Comparison of ENCODE assay signal across 8 cellular contexts in genomic region chr1:155127105-155127671, GRCh38. TPM values are rescaled to one million over a fixed set of nuclear protein-coding genes. Genes with fewer than 3 reads are reported as not detected.
A peak's percentile ranks its signal among the peaks of the same experiment; 100 is the strongest.
DNase-seq lines count a peak whose midpoint lies in the region; ATAC-seq and TF ChIP-seq lines count a peak whose summit lies in the region.

No MANE protein-coding gene starts in this region.

- H3K9me3 Mint-ChIP-seq in activated CD4-positive, alpha-beta memory T cell treated with anti-CD3 and anti-CD28 coated beads, Interleukin-2, amount 10 ng/mL, durations not matched to agents 7 days and 5 days: no peaks in the 10 kb centered on the region

- H3K27ac Mint-ChIP-seq in activated CD4-positive, alpha-beta memory T cell treated with anti-CD3 and anti-CD28 coated beads, Interleukin-2, amount 10 ng/mL, durations not matched to agents 7 days and 5 days: no peak overlapping the region

- peaks cover 67% of the 10 kb centered on the region for H3K27me3 Mint-ChIP-seq in activated CD4-positive, alpha-beta memory T cell treated with anti-CD3 and anti-CD28 coated beads, Interleukin-2, amount 10 ng/mL, durations not matched to agents 7 days and 5 days

- TF ChIP-seq CTCF in BE2C (IDR thresholded peaks at IDR 0.05; ENCODE audit: low read depth, low read length) (no peak), upper lobe of right lung (IDR thresholded peaks at IDR 0.05) (no peak)

- CTCF ChIA-PET in activated CD4-positive, alpha-beta memory T cell treated with anti-CD3 and anti-CD28 coated beads, Interleukin-2, amount 10 ng/mL, durations not matched to agents 7 days and 5 days (lab: Charles Lee): interaction anchor here (1.4 kb wide), 1 partner anchor 46 kb away, joined by 3 read pairs; the partner anchor contains the start of gene KRTCAP2

- H3K27me3 ChIP-seq in BE2C: no peaks in the 10 kb centered on the region
- H3K27me3 ChIP-seq in mucosa of stomach (ENCODE audit: control insufficient read depth, insufficient read depth, low read length): no peaks in the 10 kb centered on the region
- H3K27me3 ChIP-seq in upper lobe of right lung: peaks cover 10% of the 10 kb centered on the region

- H3K9me3 ChIP-seq in BE2C: peaks cover 2% of the 10 kb centered on the region; the same call in 1 of the 2 replicates
- H3K9me3 ChIP-seq in mucosa of stomach (ENCODE audit: control insufficient read depth, low read length): no peaks in the 10 kb centered on the region
- no peaks in the 10 kb centered on the region for H3K9me3 ChIP-seq in upper lobe of right lung

- peak overlapping the region; percentile 96 for H3K9ac ChIP-seq in mucosa of stomach (ENCODE audit: low read length)

- peak overlapping the region; percentile 87 for H3K27ac ChIP-seq in upper lobe of right lung

- ATAC-seq in upper lobe of right lung (peak; percentile 65), GM19463 (IDR thresholded peaks at IDR 0.05; ENCODE audit: unreplicated experiment) (no peak), GM19452 (IDR thresholded peaks at IDR 0.05; ENCODE audit: unreplicated experiment) (no peak)

- H3K36me3 ChIP-seq in BE2C (no peaks in the 10 kb centered on the region), mucosa of stomach (ENCODE audit: control insufficient read depth, insufficient read depth, low read length) (peaks cover 4% of the 10 kb centered on the region), upper lobe of right lung (peaks cover 9% of the 10 kb centered on the region)

- peaks cover 2% of the 10 kb centered on the region for H3K36me3 Mint-ChIP-seq in activated CD4-positive, alpha-beta memory T cell treated with anti-CD3 and anti-CD28 coated beads, Interleukin-2, amount 10 ng/mL, durations not matched to agents 7 days and 5 days (ENCODE audit: low read depth)

- peak overlapping the region; percentile 66 for H3K4me3 Mint-ChIP-seq in activated CD4-positive, alpha-beta memory T cell treated with anti-CD3 and anti-CD28 coated beads, Interleukin-2, amount 10 ng/mL, durations not matched to agents 7 days and 5 days

- intact Hi-C loops in upper lobe of right lung (cut with DNase I): loop anchor here (5.0 kb wide), 1 partner anchor 35 kb away; no protein-coding TSS in a partner anchor

- DNase-seq in BE2C (no peak), HT1080 (ENCODE audit: low read depth) (peak; percentile 11), fibroblast of gingiva (ENCODE audit: low read depth) (peak; percentile 71), upper lobe of right lung (peak; percentile 91)
- no peak for DNase-seq in activated CD4-positive, alpha-beta memory T cell treated with anti-CD3 and anti-CD28 coated beads, Interleukin-2, amount 10 ng/mL, durations not matched to agents 7 days and 5 days

- peaks cover 32% of the 10 kb centered on the region for H3K4me1 ChIP-seq in BE2C
- H3K4me1 ChIP-seq in mucosa of stomach (ENCODE audit: control insufficient read depth, insufficient read depth, low read length): peaks cover 61% of the 10 kb centered on the region
- H3K4me1 ChIP-seq in upper lobe of right lung: peaks cover 33% of the 10 kb centered on the region

- peak overlapping the region; percentile 70 for H3K4me3 ChIP-seq in BE2C (ENCODE audit: low read depth, low read length)
- H3K4me3 ChIP-seq in mucosa of stomach (ENCODE audit: low read length): peak overlapping the region; percentile 34
- H3K4me3 ChIP-seq in upper lobe of right lung: peak overlapping the region; percentile 64

- POLR2A ChIA-PET in activated CD4-positive, alpha-beta memory T cell treated with anti-CD3 and anti-CD28 coated beads, Interleukin-2, amount 10 ng/mL, durations not matched to agents 7 days and 5 days (lab: Charles Lee): no interaction called here

- H3K4me1 Mint-ChIP-seq in activated CD4-positive, alpha-beta memory T cell treated with anti-CD3 and anti-CD28 coated beads, Interleukin-2, amount 10 ng/mL, durations not matched to agents 7 days and 5 days: peaks cover 31% of the 10 kb centered on the region

RNA-seq across cellular contexts. Expression of gene EFNA1, which starts 0.5 kb away (rescaled TPM):
- 6.7 TPM for polyA plus RNA-seq in BE2C (2012; ENCODE audit: insufficient read depth, insufficient read length, low read depth)
- total RNA-seq in HT1080 (2014; rRNA removed; shearing (Covaris generic)): 1.4 and 3.6 TPM in 2 replicates
- polyA plus RNA-seq in HT1080 (2015; cell fraction: cytosol; rRNA removed): 2.4 and 3.0 TPM in 2 replicates
- 1.3 and 3.6 TPM in 2 replicates for polyA plus RNA-seq in HT1080 (2015; cell fraction: nucleus; rRNA removed)
- total RNA-seq in activated CD4-positive, alpha-beta memory T cell treated with anti-CD3 and anti-CD28 coated beads, Interleukin-2, amount 10 ng/mL, durations not matched to agents 7 days and 5 days: not detected
- 178 TPM for total RNA-seq in upper lobe of right lung

RNA-seq across cellular contexts. Expression of gene SLC50A1, which starts 8.5 kb away (rescaled TPM):
- polyA plus RNA-seq in BE2C (2012; ENCODE audit: insufficient read depth, insufficient read length, low read depth): 37.1 TPM
- 36.9 and 42.2 TPM in 2 replicates for total RNA-seq in HT1080 (2014; rRNA removed; shearing (Covaris generic))
- polyA plus RNA-seq in HT1080 (2015; cell fraction: cytosol; rRNA removed): 43.9 and 49.9 TPM in 2 replicates
- polyA plus RNA-seq in HT1080 (2015; cell fraction: nucleus; rRNA removed): 28.6 and 36.9 TPM in 2 replicates
- 10 to 100 TPM; 50.4 to 52.6 TPM for total RNA-seq in activated CD4-positive, alpha-beta memory T cell treated with anti-CD3 and anti-CD28 coated beads, Interleukin-2, amount 10 ng/mL, durations not matched to agents 7 days and 5 days
- 44.7 TPM for total RNA-seq in upper lobe of right lung

RNA-seq across cellular contexts. Expression of gene DPM3, which starts 13.1 kb away (rescaled TPM):
- polyA plus RNA-seq in BE2C (2012; ENCODE audit: insufficient read depth, insufficient read length, low read depth): 221 TPM
- total RNA-seq in HT1080 (2014; rRNA removed; shearing (Covaris generic)): 36.0 and 42.9 TPM in 2 replicates
- polyA plus RNA-seq in HT1080 (2015; cell fraction: cytosol; rRNA removed): 57.2 and 90.8 TPM in 2 replicates
- polyA plus RNA-seq in HT1080 (2015; cell fraction: nucleus; rRNA removed): 18.4 and 26.6 TPM in 2 replicates
- 10 to 100 TPM; 80.2 to 80.6 TPM for total RNA-seq in activated CD4-positive, alpha-beta memory T cell treated with anti-CD3 and anti-CD28 coated beads, Interleukin-2, amount 10 ng/mL, durations not matched to agents 7 days and 5 days
- 71.1 TPM for total RNA-seq in upper lobe of right lung

RNA-seq across cellular contexts. Expression of gene KRTCAP2, which starts 45.9 kb away (rescaled TPM):
- 420 TPM for polyA plus RNA-seq in BE2C (2012; ENCODE audit: insufficient read depth, insufficient read length, low read depth)
- total RNA-seq in HT1080 (2014; rRNA removed; shearing (Covaris generic)): 126 and 170 TPM in 2 replicates
- polyA plus RNA-seq in HT1080 (2015; cell fraction: cytosol; rRNA removed): 87.0 and 112 TPM in 2 replicates
- polyA plus RNA-seq in HT1080 (2015; cell fraction: nucleus; rRNA removed): 44.5 and 52.5 TPM in 2 replicates
- 100 to 1,000 TPM; 203 to 224 TPM for total RNA-seq in activated CD4-positive, alpha-beta memory T cell treated with anti-CD3 and anti-CD28 coated beads, Interleukin-2, amount 10 ng/mL, durations not matched to agents 7 days and 5 days
- total RNA-seq in upper lobe of right lung: 130 TPM

RNA-seq across cellular contexts. Expression of gene TRIM46, which starts 46.5 kb away (rescaled TPM):
- 25.0 TPM for polyA plus RNA-seq in BE2C (2012; ENCODE audit: insufficient read depth, insufficient read length, low read depth)
- 3.1 and 4.1 TPM in 2 replicates for total RNA-seq in HT1080 (2014; rRNA removed; shearing (Covaris generic))
- polyA plus RNA-seq in HT1080 (2015; cell fraction: cytosol; rRNA removed): 2.4 TPM in 2 replicates
- polyA plus RNA-seq in HT1080 (2015; cell fraction: nucleus; rRNA removed): 8.5 and 9.9 TPM in 2 replicates
- 10 to 100 TPM; 17.8 to 18.3 TPM for total RNA-seq in activated CD4-positive, alpha-beta memory T cell treated with anti-CD3 and anti-CD28 coated beads, Interleukin-2, amount 10 ng/mL, durations not matched to agents 7 days and 5 days
- 0.43 TPM for total RNA-seq in upper lobe of right lung

Comparison
In these comparisons a context has a peak if more than half of its experiments do, and no peak if none do; other contexts are left out.
1. DNase-seq: peak in HT1080 (single experiment), fibroblast of gingiva (single experiment) and upper lobe of right lung (single experiment); none in BE2C (single experiment) and activated CD4-positive, alpha-beta memory T cell treated with anti-CD3 and anti-CD28 coated beads, Interleukin-2, amount 10 ng/mL, durations not matched to agents 7 days and 5 days (single experiment).
2. RNA of gene EFNA1, which starts 0.5 kb away (total RNA-seq): 178 TPM in upper lobe of right lung (single experiment); 1.4 to 3.6 TPM in HT1080 and not detected in activated CD4-positive, alpha-beta memory T cell treated with anti-CD3 and anti-CD28 coated beads, Interleukin-2, amount 10 ng/mL, durations not matched to agents 7 days and 5 days; every median in the first group is over 10 times any median in the second.
3. Peak in every context shown above with its lines, with median percentiles within 50 percentile points of each other: H3K4me3 ChIP-seq.